ENCODE assay signal across 25 cellular contexts in the genomic region with DNA sequence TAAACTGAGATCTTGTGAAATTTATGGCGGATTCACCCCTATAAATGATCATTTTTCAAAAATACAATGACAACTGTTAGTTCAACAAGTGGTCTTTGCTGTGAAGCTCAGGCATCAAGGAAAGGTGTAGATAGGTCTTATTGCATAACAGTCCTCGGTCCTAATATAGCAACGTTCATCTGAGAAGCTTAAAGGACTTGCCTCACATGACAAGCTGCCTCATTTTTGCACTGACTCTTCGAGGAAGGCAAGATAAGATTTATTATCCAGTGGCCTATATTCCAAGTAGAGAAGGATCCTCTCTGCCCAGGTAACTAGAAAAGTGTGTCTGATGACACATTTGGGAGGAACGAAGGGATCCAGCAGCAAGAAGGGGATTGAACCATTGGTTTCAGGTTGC.
"Had no signal": no experiment of that assay in that cellular context is flagged by ENCODE, and none has a peak within 500 bp of the region (broad histone marks: within the 10 kb centered on the region; RNA-seq: fewer than 3 reads in every experiment).

No MANE protein-coding gene starts in this region.

- H3K27me3 ChIP-seq: neutrophil, pancreas, right lobe of liver, sigmoid colon, suprapubic skin, testis, tibial artery, transverse colon, upper lobe of right lung, uterus had no signal

- DNase-seq: naive thymus-derived CD8-positive, alpha-beta T cell; nephron progenitor cell; nucleus accumbens; pancreas; right cardiac atrium; right lobe of liver; sigmoid colon; small intestine; stimulated activated CD4-positive, alpha-beta T cell treated with anti-CD3 and anti-CD28 coated beads, Interleukin-15, amount 100 ng/mL, for 24 hours; stimulated activated CD4-positive, alpha-beta T cell treated with anti-CD3 and anti-CD28 coated beads, Interleukin-2, amount 100 ng/mL, for 24 hours; stimulated activated CD4-positive, alpha-beta T cell treated with anti-CD3 and anti-CD28 coated beads, Interleukin-2, amount 100 ng/mL, for 48 hours; stimulated activated CD4-positive, alpha-beta T cell treated with anti-CD3 and anti-CD28 coated beads, Interleukin-4, amount 100 ng/mL, for 24 hours; stimulated activated naive B cell treated with anti-CD40 and anti-IgM and Interleukin-4, amounts not matched to agents 10 μg/mL and 1 μg/mL and 100 μg/mL, for 72 hours; stimulated activated naive CD4-positive, alpha-beta T cell treated with Interleukin-2 at 50 U/mL for 16 hours; substantia nigra; testis; tibial artery; transverse colon; upper lobe of right lung; uterus had no signal

- H3K9me3 ChIP-seq: neutrophil, pancreas, prostate gland, right lobe of liver, sigmoid colon, suprapubic skin, testis, tibial artery, transverse colon, upper lobe of right lung, uterus had no signal

- H3K27ac ChIP-seq: neutrophil, pancreas, prostate gland, right lobe of liver, sigmoid colon, suprapubic skin, testis, tibial artery, transverse colon, upper lobe of right lung, uterus had no signal

- ATAC-seq: naive thymus-derived CD8-positive, alpha-beta T cell; natural killer cell treated with Interleukin-12 subunit alpha and Interleukin-12 subunit beta and Interleukin-15 and Interleukin-18, amount 100 ng/mL, for 72 hours; pancreas; right cardiac atrium; right lobe of liver; stimulated activated effector memory CD8-positive, alpha-beta T cell treated with anti-CD3 and anti-CD28 coated beads, Interleukin-12 subunit alpha, Interleukin-12 subunit beta, amount 100 ng/mL, for 72 hours; stimulated activated naive B cell treated with anti-CD40 and anti-IgM and Interleukin-4, amounts not matched to agents 10 μg/mL and 1 μg/mL and 100 μg/mL, for 72 hours; upper lobe of right lung had no signal

- H3K36me3 ChIP-seq: neutrophil, pancreas, prostate gland, right lobe of liver, sigmoid colon, suprapubic skin, tibial artery, transverse colon, upper lobe of right lung, uterus had no signal

- FAIRE-seq: pancreas, small intestine had no signal

- H3K4me1 ChIP-seq: pancreas, prostate gland, right lobe of liver, sigmoid colon, suprapubic skin, testis, tibial artery, transverse colon, upper lobe of right lung, uterus had no signal

- H3K4me3 ChIP-seq: pancreas, prostate gland, right lobe of liver, sigmoid colon, suprapubic skin, testis, tibial artery, transverse colon, upper lobe of right lung, uterus had no signal
